8 cellular contexts compared by ENCODE assay signal in the genomic region with DNA sequence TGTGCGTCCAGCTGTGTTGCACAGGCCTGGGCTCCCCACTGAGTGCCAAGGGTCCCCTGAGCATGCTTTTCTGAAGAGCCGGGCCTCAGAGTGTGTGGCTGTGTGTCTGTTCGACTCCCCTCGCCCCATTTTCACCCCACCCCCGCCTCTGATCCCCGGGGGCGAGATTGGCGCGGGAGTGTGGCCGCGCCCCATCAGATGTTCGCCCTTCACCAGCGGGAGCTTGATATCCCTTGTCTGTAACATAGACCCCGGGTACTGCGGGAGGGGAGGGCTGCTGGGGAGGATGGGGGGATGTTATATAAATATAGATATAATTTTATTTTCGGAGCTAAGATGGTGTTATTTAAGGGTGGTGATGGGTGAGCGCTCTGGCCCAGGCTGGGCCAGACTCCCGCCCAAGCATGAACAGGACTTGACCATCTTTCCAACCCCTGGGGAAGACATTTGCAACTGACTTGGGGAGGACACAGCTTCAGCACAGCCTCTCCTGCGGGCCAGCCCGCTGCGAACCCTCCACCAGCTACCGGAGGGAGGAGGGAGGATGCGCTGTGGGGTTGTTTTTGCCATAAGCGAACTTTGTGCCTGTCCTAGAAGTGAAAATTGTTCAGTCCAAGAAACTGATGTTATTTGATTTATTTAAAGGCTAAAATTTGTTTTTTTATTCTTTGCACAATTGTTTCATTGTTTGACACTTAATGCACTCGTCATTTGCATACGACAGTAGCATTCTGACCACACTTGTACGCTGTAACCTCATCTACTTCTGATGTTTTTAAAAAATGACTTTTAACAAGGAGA. TPM values are rescaled to one million over a fixed set of nuclear protein-coding genes. Genes with fewer than 3 reads are reported as not detected.
A peak's percentile ranks its signal among the peaks of the same experiment; 100 is the strongest.
DNase-seq lines count a peak whose midpoint lies in the region; ATAC-seq and TF ChIP-seq lines count a peak whose summit lies in the region.

No MANE protein-coding gene starts in this region.

- H3K4me3 Mint-ChIP-seq in central memory CD8-positive, alpha-beta T cell, result peak overlapping the region; percentile 76

- H3K9me3 ChIP-seq in HUES48 (ENCODE audit: control insufficient read depth, insufficient read depth, low read length) (no peaks in the 10 kb centered on the region), thyroid gland (no peaks in the 10 kb centered on the region)

- peaks cover 8% of the 10 kb centered on the region for H3K4me1 Mint-ChIP-seq in central memory CD8-positive, alpha-beta T cell

- CTCF ChIA-PET in AG04449 (lab: Yijun Ruan, JAX), result interaction anchor here (0.6 to 10.6 kb wide), 14 partner anchors 9 to 201 kb away, joined by 3 to 394 read pairs (median 4); a partner anchor contains a TSS

- no peak for DNase-seq in AG04449 (ENCODE audit: low read depth, low spot score)
- no peak for DNase-seq in central memory CD8-positive, alpha-beta T cell (ENCODE audit: low spot score in 2 of 2)
- DNase-seq in lung microvascular endothelial cell (ENCODE audit: low read depth in 2 of 2), result peak; percentile 31 to 38
- peak; percentile 13 to 28 for DNase-seq in thyroid gland
- no peak for DNase-seq in DMS153 (lab: John Stamatoyannopoulos, UW)
- DNase-seq in HPDE6-E6E7 (ENCODE audit: extremely low spot score), result no peak
- DNase-seq in NCI-H2029 (lab: John Stamatoyannopoulos, UW), result no peak

- TF ChIP-seq CTCF in AG04449 (IDR thresholded peaks at IDR 0.05; ENCODE audit: insufficient read depth, low read length, missing control alignments) (no peak), thyroid gland (IDR thresholded peaks at IDR 0.05) (no peak)

- peak overlapping the region; percentile 29 for H3K27ac Mint-ChIP-seq in central memory CD8-positive, alpha-beta T cell (ENCODE audit: low read depth)

- peaks cover 9% of the 10 kb centered on the region for H3K27me3 Mint-ChIP-seq in central memory CD8-positive, alpha-beta T cell

- H3K27me3 ChIP-seq in HUES48 (ENCODE audit: control insufficient read depth, insufficient read depth, low read length) (peaks cover 83% of the 10 kb centered on the region), thyroid gland (no peaks in the 10 kb centered on the region)

- peaks cover 12% of the 10 kb centered on the region for H3K36me3 Mint-ChIP-seq in central memory CD8-positive, alpha-beta T cell (ENCODE audit: insufficient read depth)

- H3K36me3 ChIP-seq in HUES48 (ENCODE audit: control insufficient read depth, insufficient read depth, low read length), result no peaks in the 10 kb centered on the region
- peaks cover 0 to 19% of the 10 kb centered on the region in 2 donors for H3K36me3 ChIP-seq in thyroid gland

- no peaks in the 10 kb centered on the region for H3K9me3 Mint-ChIP-seq in central memory CD8-positive, alpha-beta T cell

- ATAC-seq in central memory CD8-positive, alpha-beta T cell (replicated peaks; ENCODE audit: extremely low read depth, poor library complexity, severe bottlenecking), result no peak

- no peak overlapping the region for H3K27ac ChIP-seq in HUES48 (ENCODE audit: low read depth, low read length)
- peak overlapping the region; percentile 99 to 100 (median 100) for H3K27ac ChIP-seq in thyroid gland

- POLR2A ChIA-PET in AG04449 (lab: Yijun Ruan, JAX), result interaction anchor here (0.6 to 4.9 kb wide), 26 partner anchors 9 to 202 kb away, joined by 3 to 113 read pairs (median 23); a partner anchor contains a TSS

- 30 to 51% methylated on average over 15 to 16 of the region's 27 CpGs for WGBS in thyroid gland, 2 donors

- peak in 1 of 2 donors; percentile 11 for TF ChIP-seq POLR2A in thyroid gland (IDR thresholded peaks at IDR 0.05)

- H3K4me3 ChIP-seq in AG04449 (ENCODE audit: low read depth, low read length) (peak overlapping the region; percentile 89), HUES48 (ENCODE audit: low read depth, low read length) (peak overlapping the region; percentile 84), thyroid gland (replicated peaks in 1 of 3) (peak overlapping the region; percentile 74 to 95 (median 93))

- no peak overlapping the region for H3K9ac ChIP-seq in HUES48 (ENCODE audit: low read depth, low read length)

- intact Hi-C loops in thyroid gland (cut with DNase I), result no loop called here

- H3K4me1 ChIP-seq in HUES48 (ENCODE audit: control insufficient read depth, insufficient read depth, low read length), result peaks cover 49% of the 10 kb centered on the region
- H3K4me1 ChIP-seq in thyroid gland, result peaks cover 34 to 47% of the 10 kb centered on the region in 2 donors

RNA-seq across cellular contexts. Expression of a gene that starts 1.6 kb away (rescaled TPM):
- total RNA-seq in lung microvascular endothelial cell, result 293 and 1,023 TPM in 2 replicates
- total RNA-seq in thyroid gland, result 100 to 1,000 TPM; 238 to 381 (median 271) TPM

Comparison
In these comparisons a context has a peak if more than half of its experiments do, and no peak if none do; other contexts are left out.
1. DNase-seq: peak in lung microvascular endothelial cell (2 of 2) and thyroid gland (2 of 2); none in AG04449 (single experiment), central memory CD8-positive, alpha-beta T cell (0 of 2), DMS153 (single experiment), HPDE6-E6E7 (single experiment) and NCI-H2029 (single experiment).
2. Peak in every context shown above with its lines, with median percentiles within 50 percentile points of each other: H3K4me3 ChIP-seq.